ENCODE assay signal across 9 cellular contexts in the genomic region with DNA sequence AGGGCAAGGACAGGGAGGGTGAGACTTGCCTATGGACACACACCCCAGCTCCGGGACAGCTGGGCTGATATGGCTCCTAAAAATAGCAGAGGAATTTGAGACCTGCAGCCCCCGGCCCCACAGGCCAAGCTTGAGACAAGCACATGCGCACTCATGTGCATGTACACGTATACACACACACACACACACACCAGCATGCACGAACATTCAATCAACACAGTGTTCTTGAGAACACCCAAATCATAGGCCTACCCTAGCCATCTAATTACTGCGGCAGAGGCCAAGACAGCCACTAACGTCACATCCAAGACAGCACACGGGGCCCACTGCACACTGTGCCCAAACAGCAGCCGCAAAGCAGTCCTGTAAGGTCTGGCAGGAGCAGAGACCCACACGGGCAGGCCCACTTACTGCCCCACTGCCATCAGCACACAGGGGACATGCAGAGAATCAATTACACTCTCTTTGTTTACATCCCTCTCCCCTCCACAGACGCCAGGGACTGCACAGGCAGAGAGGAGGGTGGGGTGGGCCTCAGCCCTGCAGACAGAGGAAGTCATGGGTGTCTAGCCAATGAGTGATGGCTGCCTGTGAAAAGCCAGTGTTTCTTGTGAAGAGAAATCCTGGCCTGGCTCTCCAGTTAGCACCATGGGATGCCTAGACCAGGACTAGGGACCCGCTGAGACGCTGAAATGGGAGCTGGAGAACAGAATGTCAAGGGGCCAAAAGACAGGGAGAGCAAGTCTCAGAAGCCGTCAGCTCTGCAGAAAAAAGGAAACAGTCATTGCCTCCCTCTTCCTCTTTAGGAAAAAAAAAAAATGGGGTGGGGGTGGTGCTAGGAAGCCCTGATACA. TPM values are rescaled to one million over a fixed set of nuclear protein-coding genes. Genes with fewer than 3 reads are reported as not detected.
DNase-seq lines count a peak whose midpoint lies in the region; ATAC-seq, FAIRE-seq and TF ChIP-seq lines count a peak whose summit lies in the region.
"Had no signal": no experiment of that assay in that cellular context is flagged by ENCODE, and none has a peak within 500 bp of the region (broad histone marks: within the 10 kb centered on the region; RNA-seq: fewer than 3 reads in every experiment).

No MANE protein-coding gene starts in this region.

- TF ChIP-seq CTCF in heart right ventricle (IDR thresholded peaks at IDR 0.05) = no peak

- ATAC-seq in GM18511 (IDR thresholded peaks at IDR 0.05; ENCODE audit: unreplicated experiment) (peak; percentile 11), heart right ventricle (peak; percentile 8 to 50 (median 23))
- no peak for ATAC-seq in activated T-helper 17 cell treated with anti-CD3 and anti-CD28 coated beads, Interleukin-2, amount 50 U/mL, for 72 hours (replicated peaks)

- H3K4me1 Mint-ChIP-seq in activated T-helper 17 cell treated with anti-CD3 and anti-CD28 coated beads, Interleukin-2, amount 50 U/mL, for 72 hours = peaks cover 46% of the 10 kb centered on the region

- no peaks in the 10 kb centered on the region for H3K27me3 Mint-ChIP-seq in activated T-helper 17 cell treated with anti-CD3 and anti-CD28 coated beads, Interleukin-2, amount 50 U/mL, for 72 hours

- no peaks in the 10 kb centered on the region for H3K9me3 Mint-ChIP-seq in activated T-helper 17 cell treated with anti-CD3 and anti-CD28 coated beads, Interleukin-2, amount 50 U/mL, for 72 hours

- FAIRE-seq in RCC 7860 (lab: Jason Lieb, UNC) (no peak), urothelium cell line (lab: Jason Lieb, UNC) (no peak)
- FAIRE-seq: TTC549 had no signal

- H3K4me3 Mint-ChIP-seq in activated T-helper 17 cell treated with anti-CD3 and anti-CD28 coated beads, Interleukin-2, amount 50 U/mL, for 72 hours = peak overlapping the region; percentile 98

- H3K36me3 ChIP-seq in heart right ventricle = peaks cover 0 to 22% (median 3%) of the 10 kb centered on the region in 9 donors

- peak overlapping the region in 9 of 10 donors; percentile 39 to 67 (median 60) for H3K4me3 ChIP-seq in heart right ventricle

- peaks cover 23 to 91% (median 85%) of the 10 kb centered on the region in 9 donors for H3K4me1 ChIP-seq in heart right ventricle

- intact Hi-C loops in heart right ventricle (cut with DNase I) = loop anchor here in 1 of 10 donors (10.0 kb wide), 1 partner anchor 424 kb away; the partner anchor contains the start of genes ABHD15 and TP53I13

- peak overlapping the region; percentile 74 to 98 (median 90) for H3K27ac ChIP-seq in heart right ventricle

- peak overlapping the region; percentile 99 for H3K27ac Mint-ChIP-seq in activated T-helper 17 cell treated with anti-CD3 and anti-CD28 coated beads, Interleukin-2, amount 50 U/mL, for 72 hours

- H3K9me3 ChIP-seq in heart right ventricle = no peaks in the 10 kb centered on the region

- peak; percentile 38 for DNase-seq in NCI-H2227 treated with DMSO at 0.1 percent for 48 hours (lab: John Stamatoyannopoulos, UW)
- DNase-seq in heart right ventricle = peak in 1 of 2 donors; percentile 65
- DNase-seq in stimulated activated CD4-positive, alpha-beta T cell treated with anti-CD3 and anti-CD28 coated beads, Interleukin-1b, Interleukin-23, amount 100 ng/mL, for 48 hours = peak; percentile 39
- no peak for DNase-seq in RCC 7860 (ENCODE audit: low spot score)
- DNase-seq in urothelium cell line (ENCODE audit: low spot score) = no peak
- no peak for DNase-seq in LoVo (ENCODE audit: low spot score)

- peaks cover 33% of the 10 kb centered on the region for H3K36me3 Mint-ChIP-seq in activated T-helper 17 cell treated with anti-CD3 and anti-CD28 coated beads, Interleukin-2, amount 50 U/mL, for 72 hours (ENCODE audit: low read depth)

- H3K27me3 ChIP-seq in heart right ventricle = no peaks in the 10 kb centered on the region

- WGBS in heart right ventricle, 2 donors = 7 to 9% methylated on average over 14 of the region's 14 CpGs

RNA-seq across cellular contexts. Expression of gene MYO18A, which starts 39.3 kb away (rescaled TPM):
- total RNA-seq in activated T-helper 17 cell treated with anti-CD3 and anti-CD28 coated beads, Interleukin-2, amount 50 U/mL, for 72 hours = 10 to 100 TPM; 90.6 to 95.9 TPM
- 100 to 1,000 TPM; 217 to 408 (median 327) TPM for total RNA-seq in heart right ventricle
- 100 to 1,000 TPM in 1 of 2 donors, 10 to 100 TPM in 1; 61.4 to 442 TPM for polyA plus RNA-seq in heart right ventricle

Comparison
In these comparisons a context has a peak if more than half of its experiments do, and no peak if none do; other contexts are left out.
1. DNase-seq: peak in NCI-H2227 treated with DMSO at 0.1 percent for 48 hours (single experiment) and stimulated activated CD4-positive, alpha-beta T cell treated with anti-CD3 and anti-CD28 coated beads, Interleukin-1b, Interleukin-23, amount 100 ng/mL, for 48 hours (single experiment); none in RCC 7860 (single experiment), urothelium cell line (single experiment) and LoVo (single experiment).